In the genomic region with DNA sequence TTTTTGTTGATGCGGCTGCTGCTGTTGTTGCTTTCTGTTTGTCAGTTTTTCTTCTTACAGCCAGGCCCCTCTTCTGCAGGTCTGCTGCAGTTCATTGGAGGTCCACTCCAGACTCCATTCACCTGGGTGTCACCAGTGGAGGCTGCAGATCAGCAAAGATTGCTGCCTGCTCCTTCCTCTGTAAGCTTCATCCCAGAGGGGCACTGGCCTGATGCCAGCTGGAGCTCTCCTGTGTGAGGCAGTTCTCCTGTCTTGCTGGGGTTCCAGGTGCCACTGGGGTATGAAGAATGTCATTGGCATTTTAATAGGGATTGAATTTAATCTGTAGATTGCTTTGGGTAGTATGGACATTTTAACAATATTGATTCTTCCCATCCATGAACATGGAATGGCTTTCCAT, we compare ENCODE assay signal across 26 cellular contexts.
DNase-seq lines count a peak whose midpoint lies in the region; ATAC-seq, FAIRE-seq and TF ChIP-seq lines count a peak whose summit lies in the region.
"Had no signal": no experiment of that assay in that cellular context is flagged by ENCODE, and none has a peak within 500 bp of the region (broad histone marks: within the 10 kb centered on the region; RNA-seq: fewer than 3 reads in every experiment).

No MANE protein-coding gene starts in this region.

- FAIRE-seq in kidney (lab: Jason Lieb, UNC) = no peak
- FAIRE-seq: A204.1, GM12878, GM12892, GM18507 had no signal

- DNase-seq in left cardiac atrium (peak; percentile 13), left ventricle myocardium inferior (no peak), kidney (peak; percentile 24), posterior vena cava (ENCODE audit: low spot score) (peak; percentile 32), Peyer's patch (no peak)
- DNase-seq: 8988T; ACHN; BE2C; C1 segment of cervical spinal cord; CD4-positive, alpha-beta memory T cell; CD4-positive, CD25-positive, alpha-beta regulatory T cell; CD8-positive, alpha-beta memory T cell; COR-L47; DMS 273 treated with DMSO at 0.1 percent for 48 hours; DMS153; DMS53; DMS79; DND-41; EL; GDM1 had no signal

- H3K27ac ChIP-seq in left ventricle myocardium inferior (replicated peaks) (no peak overlapping the region), kidney (ENCODE audit: low read depth in 2 of 2, low read length in 2 of 2) (no peak overlapping the region), Peyer's patch (no peak overlapping the region)
- H3K27ac ChIP-seq: BLaER1 had no signal

- no peak for ATAC-seq in left cardiac atrium
- ATAC-seq in HG03045 (IDR thresholded peaks at IDR 0.05; ENCODE audit: unreplicated experiment) = no peak
- ATAC-seq: GM12878 had no signal

- no peak overlapping the region for H3K9ac ChIP-seq in kidney (ENCODE audit: low read length in 2 of 2)
- H3K9ac ChIP-seq: BLaER1 had no signal

- H3K9me3 ChIP-seq in left ventricle myocardium inferior (replicated peaks) (peaks cover 12% of the 10 kb centered on the region), kidney (ENCODE audit: control insufficient read depth in 1 of 2, low read length in 2 of 2) (no peaks in the 10 kb centered on the region), Peyer's patch (no peaks in the 10 kb centered on the region)
- H3K9me3 ChIP-seq: BE2C, BLaER1 had no signal

- no peaks in the 10 kb centered on the region for H3K4me1 ChIP-seq in left ventricle myocardium inferior
- no peaks in the 10 kb centered on the region for H3K4me1 ChIP-seq in kidney (ENCODE audit: control insufficient read depth in 1 of 2, insufficient read depth in 1 of 2, low read depth in 1 of 2, low read length in 2 of 2)
- H3K4me1 ChIP-seq in Peyer's patch = no peaks in the 10 kb centered on the region
- H3K4me1 ChIP-seq: BE2C, BLaER1 had no signal

- intact Hi-C loops in left cardiac atrium (cut with DNase I) (no loop called here), left ventricle myocardium inferior (cut with micrococcal nuclease) (no loop called here), kidney (cut with DNase I) (no loop called here), posterior vena cava (cut with DNase I) (no loop called here)

- H3K4me3 ChIP-seq in left ventricle myocardium inferior = no peak overlapping the region
- H3K4me3 ChIP-seq in kidney (ENCODE audit: low read length in 2 of 2) = no peak overlapping the region
- H3K4me3 ChIP-seq in Peyer's patch = no peak overlapping the region
- H3K4me3 ChIP-seq: BLaER1, GM12878 had no signal

- H3K27me3 ChIP-seq in left ventricle myocardium inferior (ENCODE audit: low read depth) (no peaks in the 10 kb centered on the region), Peyer's patch (no peaks in the 10 kb centered on the region)
- H3K27me3 ChIP-seq: BE2C, BLaER1 had no signal

- no peak for TF ChIP-seq POLR2A in Peyer's patch (IDR thresholded peaks at IDR 0.05)

- H3K36me3 ChIP-seq in left ventricle myocardium inferior = no peaks in the 10 kb centered on the region
- no peaks in the 10 kb centered on the region for H3K36me3 ChIP-seq in kidney (ENCODE audit: control insufficient read depth in 1 of 2, insufficient read depth in 2 of 2, low read length in 2 of 2)
- H3K36me3 ChIP-seq in Peyer's patch = no peaks in the 10 kb centered on the region
- H3K36me3 ChIP-seq: BE2C, BLaER1 had no signal

- TF ChIP-seq CTCF in left ventricle myocardium inferior (IDR thresholded peaks at IDR 0.05; ENCODE audit: borderline replicate concordance) (no peak), kidney (IDR thresholded peaks at IDR 0.05; ENCODE audit: borderline replicate concordance, extremely low read depth, insufficient read depth) (no peak), Peyer's patch (IDR thresholded peaks at IDR 0.05) (no peak)

Comparison
In these comparisons a context has a peak if more than half of its experiments do, and no peak if none do; other contexts are left out.
1. DNase-seq: peak in left cardiac atrium (single experiment), kidney (single experiment) and posterior vena cava (single experiment); none in left ventricle myocardium inferior (single experiment) and Peyer's patch (0 of 3).